Comparison of ENCODE assay signal across 8 cellular contexts in genomic region chr14:74955229-74955999, GRCh38. TPM values are rescaled to one million over a fixed set of nuclear protein-coding genes. Genes with fewer than 3 reads are reported as not detected.
DNase-seq lines count a peak whose midpoint lies in the region; ATAC-seq, FAIRE-seq and TF ChIP-seq lines count a peak whose summit lies in the region.

TSS of gene PGF (minus strand) at chr14:74955597. CDS start at chr14:74955242, 355 bp downstream.

- H3K27ac ChIP-seq in H1 (ENCODE audit: low read depth, low read length) = no peak within 1 kb of the TSS
- H3K27ac ChIP-seq in testis = peak within 1 kb of the TSS in 1 of 2 donors; percentile 36

- H2BK15ac ChIP-seq in H1 (ENCODE audit: low read length) = peak within 1 kb of the TSS; percentile 75; the same call in 1 of the 2 replicates

- intact Hi-C loops in activated B cell treated with CpG ODN at 0.5 μM for 24 hours (cut with micrococcal nuclease) (loop anchor here (1.0 to 2.0 kb wide), 2 partner anchors 8 to 13 kb away; no protein-coding TSS in a partner anchor), testis (cut with DNase I; ENCODE audit: low total_unique reads) (no loop called here)

- H3K36me3 ChIP-seq in GM06990 (ENCODE audit: control insufficient read depth, insufficient read depth, low read length) (no peaks in the 10 kb centered on the region), H1 (ENCODE audit: control insufficient read depth in 2 of 4, insufficient read depth in 4 of 4, low read length in 3 of 4) (no peaks in the 10 kb centered on the region), testis (ENCODE audit: low read depth, missing control alignments) (no peaks in the 10 kb centered on the region)

- peak; percentile 79 for ATAC-seq in activated B cell treated with CpG ODN at 0.5 μM for 24 hours (ENCODE audit: low read depth)
- ATAC-seq in GM21786 (IDR thresholded peaks at IDR 0.05; ENCODE audit: unreplicated experiment) = no peak

- 0 out of 2 replicates have a peak within 1 kb of the TSS, but pooled peaks have one; percentile 39 for H2BK12ac ChIP-seq in H1 (ENCODE audit: low read depth, low read length)

- peaks cover 9% of the 10 kb centered on the region for H3K27me3 Mint-ChIP-seq in activated B cell treated with CpG ODN at 0.5 μM for 24 hours

- in situ Hi-C loops in KBM-7 (cut with MboI; ENCODE audit: low pct_unique_long_range_greater_than_20kb, low sequenced_read_pairs) = no loop called here

- H3K4me3 ChIP-seq in GM06990 (replicated peaks; ENCODE audit: low read depth, low read length) = peak within 1 kb of the TSS; percentile 49
- H3K4me3 ChIP-seq in H1 (ENCODE audit: extremely low read depth in 1 of 4, insufficient read depth in 2 of 4, low read depth in 3 of 4, low read length in 4 of 4) = peak within 1 kb of the TSS; percentile 31 to 62 (median 56)
- peak within 1 kb of the TSS; percentile 55 to 61 for H3K4me3 ChIP-seq in testis

- H3K23me2 ChIP-seq in H1 (ENCODE audit: low read depth, low read length) = peaks cover 11% of the 10 kb centered on the region

- peak within 1 kb of the TSS; percentile 71 for H3K18ac ChIP-seq in H1 (ENCODE audit: extremely low read depth, low read length)

- peaks cover 2 to 30% (median 15%) of the 10 kb centered on the region in 4 experiments for H3K4me1 ChIP-seq in H1 (replicated peaks in 1 of 4; ENCODE audit: control insufficient read depth in 3 of 4, insufficient read depth in 4 of 4, low read length in 3 of 4)
- peaks cover 7% of the 10 kb centered on the region for H3K4me1 ChIP-seq in testis

- TF ChIP-seq EP300 in H1 (IDR thresholded peaks at IDR 0.05; ENCODE audit: borderline replicate concordance in 1 of 2, low read depth in 2 of 2, low read length in 2 of 2) = no peak

- no peaks in the 10 kb centered on the region for H3K9me3 ChIP-seq in H1 (ENCODE audit: insufficient read depth in 2 of 2, low read depth in 1 of 2, low read length in 1 of 2)
- no peaks in the 10 kb centered on the region for H3K9me3 ChIP-seq in testis

- no peak within 1 kb of the TSS for H3K14ac ChIP-seq in H1 (ENCODE audit: insufficient read length)

- no peak within 1 kb of the TSS for H4K5ac ChIP-seq in H1 (ENCODE audit: insufficient read length, low read depth, low read length)

- TF ChIP-seq CTCF in GM06990 (IDR thresholded peaks at IDR 0.05; ENCODE audit: insufficient read depth, low read length, poor library complexity, severe bottlenecking) = no peak
- no peak for TF ChIP-seq CTCF in activated B cell treated with CpG ODN at 0.5 μM for 24 hours (IDR thresholded peaks at IDR 0.05)
- TF ChIP-seq CTCF in H1 (IDR thresholded peaks at IDR 0.05; ENCODE audit: control extremely low read depth in 1 of 3, insufficient read depth in 1 of 3, low read depth in 1 of 3, low read length in 3 of 3) = no peak
- TF ChIP-seq CTCF in testis (IDR thresholded peaks at IDR 0.05) = no peak

- no peaks in the 10 kb centered on the region for H3K4me1 Mint-ChIP-seq in activated B cell treated with CpG ODN at 0.5 μM for 24 hours

- no peaks in the 10 kb centered on the region for H3K79me1 ChIP-seq in H1 (ENCODE audit: low read depth, low read length)

- WGBS in H1 (ENCODE audit: extremely low coverage in 1 of 2, insufficient coverage in 1 of 2, insufficient read length in 1 of 2, insufficient replicate concordance in 2 of 2, low coverage in 1 of 2, low lambda C conversion rate in 2 of 2, missing lambda C conversion rate in 1 of 2), 2 experiments = 18% methylated on average over 25 of the region's 73 CpGs; no CpG with 5 or more reads in 1 of the 2 experiments
- 3 to 10% methylated on average over 12 to 65 of the region's 73 CpGs for WGBS in testis, 2 donors

- DNase-seq in GM06990 (ENCODE audit: extremely low read depth, insufficient read length) = peak; percentile 40
- peak; percentile 44 for DNase-seq in KBM-7
- DNase-seq in activated B cell treated with CpG ODN at 0.5 μM for 24 hours = peak; percentile 50
- DNase-seq in H1 (ENCODE audit: low read depth in 1 of 2, low spot score in 2 of 2) = peak in 1 of 2 experiments; percentile 89
- peak; percentile 37 to 85 for DNase-seq in lung microvascular endothelial cell (ENCODE audit: low read depth in 2 of 2)
- DNase-seq in testis = peak; percentile 75
- no peak for DNase-seq in SKM-1 treated with dmso at 0.1 percent for 144 hours (lab: John Stamatoyannopoulos, UW; ENCODE audit: unreplicated experiment)

- POLR2A ChIA-PET in activated B cell treated with CpG ODN at 0.5 μM for 24 hours (lab: Charles Lee) = interaction anchor here (1.6 kb wide), 1 partner anchor 15 kb away, joined by 4 read pairs; no protein-coding TSS in a partner anchor
- POLR2A ChIA-PET in H1 (lab: Charles Lee; ENCODE audit: partially characterized antibody) = interaction anchor here (0.7 to 2.1 kb wide), 11 partner anchors 9 to 128 kb away, joined by 3 to 16 read pairs (median 4); partner anchors contain the start of genes EIF2B2 and ZC2HC1C

- H2AK5ac ChIP-seq in H1 (ENCODE audit: low read depth, low read length) = no peak within 1 kb of the TSS

- peak within 1 kb of the TSS in 3 of 4 experiments; percentile 35 to 39 (median 37); a peak in 4 of 7 replicates for H3K9ac ChIP-seq in H1 (replicated peaks in 1 of 4; ENCODE audit: extremely low read depth in 1 of 4, low read depth in 3 of 4, low read length in 3 of 4)

- H4K20me1 ChIP-seq in H1 (replicated peaks in 1 of 2; ENCODE audit: control insufficient read depth in 1 of 2, insufficient read depth in 2 of 2, low read length in 2 of 2) = no peaks in the 10 kb centered on the region

- H2AFZ ChIP-seq in H1 (ENCODE audit: low read length) = peak within 1 kb of the TSS; percentile 49; the same call in 1 of the 2 replicates

- H2BK120ac ChIP-seq in H1 (replicated peaks; ENCODE audit: low read depth, low read length) = no peak within 1 kb of the TSS

- peak within 1 kb of the TSS; percentile 41 for H3K4me3 Mint-ChIP-seq in activated B cell treated with CpG ODN at 0.5 μM for 24 hours

- no peak within 1 kb of the TSS for H2BK20ac ChIP-seq in H1 (ENCODE audit: low read length)

- TF ChIP-seq POLR2A in H1 (IDR thresholded peaks at IDR 0.05; ENCODE audit: control extremely low read depth in 1 of 2, low read depth in 2 of 2, low read length in 2 of 2) (peak in 1 of 2 experiments; percentile 62; a peak in 2 of 3 replicates), testis (IDR thresholded peaks at IDR 0.05) (peak; percentile 7)

- no peak within 1 kb of the TSS for H3K23ac ChIP-seq in H1 (ENCODE audit: insufficient read length)

- H3K36me3 Mint-ChIP-seq in activated B cell treated with CpG ODN at 0.5 μM for 24 hours (ENCODE audit: low read depth) = no peaks in the 10 kb centered on the region

- no peak for FAIRE-seq in H1 (lab: Jason Lieb, UNC)

- H4K8ac ChIP-seq in H1 (ENCODE audit: extremely low read depth, insufficient read depth, low read length) = peak within 1 kb of the TSS; percentile 83

- H3K79me2 ChIP-seq in H1 (ENCODE audit: control insufficient read depth in 1 of 2, insufficient read depth in 2 of 2, low read length in 2 of 2) = no peaks in the 10 kb centered on the region

- TF ChIP-seq RAD21 in H1 (IDR thresholded peaks at IDR 0.05 in 1 of 2, conservative IDR thresholded peaks at IDR 0.05 in 1 of 2; ENCODE audit: low read depth in 2 of 2, low read length in 2 of 2) = no peak

- H3K27me3 ChIP-seq in GM06990 (replicated peaks; ENCODE audit: control insufficient read depth, insufficient read depth, low read length) (no peaks in the 10 kb centered on the region), H1 (replicated peaks in 1 of 4; ENCODE audit: control insufficient read depth in 3 of 4, extremely low read depth in 1 of 4, insufficient read depth in 3 of 4, low read length in 3 of 4) (peaks cover 0 to 13% (median 12%) of the 10 kb centered on the region in 4 experiments; a peak in 5 of 7 replicates), testis (no peaks in the 10 kb centered on the region)

- H3K56ac ChIP-seq in H1 (replicated peaks; ENCODE audit: insufficient read length, low read depth, low read length) = no peak within 1 kb of the TSS

- H4K91ac ChIP-seq in H1 (replicated peaks; ENCODE audit: insufficient read length, low read length) = peak within 1 kb of the TSS; percentile 32

- H3K9me3 Mint-ChIP-seq in activated B cell treated with CpG ODN at 0.5 μM for 24 hours = no peaks in the 10 kb centered on the region

- peak within 1 kb of the TSS; percentile 60; the same call in 1 of the 2 replicates for H2BK5ac ChIP-seq in H1 (ENCODE audit: low read depth, low read length)

- H3K27ac Mint-ChIP-seq in activated B cell treated with CpG ODN at 0.5 μM for 24 hours = no peak within 1 kb of the TSS

- CTCF ChIA-PET in activated B cell treated with CpG ODN at 0.5 μM for 24 hours (lab: Charles Lee) = no interaction called here
- CTCF ChIA-PET in H1 (lab: Charles Lee; ENCODE audit: partially characterized antibody) = interaction anchor here (0.6 to 5.3 kb wide), 9 partner anchors 9 to 134 kb away, joined by 3 to 37 read pairs (median 5); no protein-coding TSS in a partner anchor

- peak within 1 kb of the TSS; percentile 71 to 80 for H3K4me2 ChIP-seq in H1 (ENCODE audit: insufficient read depth in 1 of 2, low read depth in 2 of 2, low read length in 2 of 2)

- H3K4ac ChIP-seq in H1 (replicated peaks; ENCODE audit: insufficient read length, low read depth, low read length) = peak within 1 kb of the TSS; percentile 8

TF ChIP-seq in H1, 55 proteins besides CTCF, POLR2A, EP300 and RAD21 (continues in another document):
- TF ChIP-seq POLR2AphosphoS5 (IDR thresholded peaks at IDR 0.05; ENCODE audit: low read depth, low read length) (peak; percentile 61; the same call in 1 of the 2 replicates), NRF1 (IDR thresholded peaks at IDR 0.05; ENCODE audit: low read depth, low read length) (no peak), RNF2 (IDR thresholded peaks at IDR 0.05; ENCODE audit: borderline replicate concordance, low read depth, low read length, missing control alignments, poor library complexity, severe bottlenecking) (no peak), CEBPB (IDR thresholded peaks at IDR 0.05; ENCODE audit: low read depth, low read length) (no peak), RBBP5 (IDR thresholded peaks at IDR 0.05; ENCODE audit: borderline replicate concordance, low read depth, low read length) (no peak), KDM4A (IDR thresholded peaks at IDR 0.05; ENCODE audit: low read depth, low read length, severe bottlenecking) (peak; percentile 46)

RNA-seq across cellular contexts. Expression of gene PGF, which starts in this region (rescaled TPM):
- total RNA-seq in activated B cell treated with CpG ODN at 0.5 μM for 24 hours (not detected in 2 replicates), lung microvascular endothelial cell (20.2 and 92.0 TPM in 2 replicates), testis (10 to 100 TPM in 1 of 2 donors, 1 to 10 TPM in 1; 6.5 to 11.5 TPM)
- total RNA-seq in H1 (2021; fragmentation: NEBNext Ultra II Directional; extraction: Animal tissue kit (Norgen Biotek cat#: 25700)) = 3.9 and 4.1 TPM in 2 replicates
- polyA plus RNA-seq in H1 (2011; rRNA removed) (2.1 and 2.8 TPM in 2 replicates), testis (ENCODE audit: insufficient read depth, low read depth, low replicate concordance) (5.4 TPM)
- 2.3 TPM for polyA plus RNA-seq in H1 (2011; cell fraction: cytosol; rRNA removed)
- 4.3 TPM for polyA plus RNA-seq in H1 (2011; cell fraction: nucleus; rRNA removed)
- 2.1 to 3.3 TPM (median 2.9 TPM) in 4 replicates for polyA plus RNA-seq in H1 (2012, experiment 1 of 2)
- polyA plus RNA-seq in H1 (2012, experiment 2 of 2) = 2.8 TPM
- 2.9 TPM for polyA plus RNA-seq in H1 (2013, experiment 1 of 2)
- 3.1 TPM for polyA plus RNA-seq in H1 (2013, experiment 2 of 2)
- polyA minus RNA-seq in H1 (2011; rRNA and poly(A)+ RNA removed) = 1.2 and 1.7 TPM in 2 replicates
- 4.0 TPM for polyA minus RNA-seq in H1 (2011; cell fraction: cytosol; rRNA and poly(A)+ RNA removed)
- polyA minus RNA-seq in H1 (2011; cell fraction: nucleus; rRNA and poly(A)+ RNA removed) = 8.7 TPM

Comparison
In these comparisons a context has a peak if more than half of its experiments do, and no peak if none do; other contexts are left out.
1. Peak in DNase-seq and ATAC-seq in activated B cell treated with CpG ODN at 0.5 μM for 24 hours; RNA of the gene not detected or under 1 TPM.